10 cellular contexts compared by ENCODE assay signal in the genomic region with DNA sequence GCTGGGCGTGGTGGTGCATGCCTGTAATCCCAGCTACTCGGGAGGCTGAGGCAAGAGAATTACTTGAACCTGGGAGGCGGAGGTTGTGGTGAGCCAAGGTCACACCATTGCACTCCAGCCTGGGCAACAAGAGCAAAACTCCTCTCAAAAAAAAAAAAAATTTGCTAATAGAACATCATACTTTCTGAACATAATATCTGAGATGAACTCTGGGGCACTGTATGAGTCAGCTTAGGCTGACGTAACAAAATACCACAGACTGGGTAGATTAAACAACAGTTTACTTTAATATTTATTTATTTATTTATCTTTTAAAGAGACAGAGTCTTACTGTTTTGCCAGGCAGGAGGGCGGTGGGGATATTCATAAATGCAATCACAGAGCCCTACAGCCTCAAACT. TPM values are rescaled to one million over a fixed set of nuclear protein-coding genes. Genes with fewer than 3 reads are reported as not detected.
DNase-seq lines count a peak whose midpoint lies in the region; ATAC-seq, FAIRE-seq and TF ChIP-seq lines count a peak whose summit lies in the region.
"Not testable (repeated sequence)": the region's sequence is repeated elsewhere in the genome, so short reads cannot be mapped to it uniquely, and the experiment has no call there.
"Had no signal": no experiment of that assay in that cellular context is flagged by ENCODE, and none has a peak within 500 bp of the region (broad histone marks: within the 10 kb centered on the region; RNA-seq: fewer than 3 reads in every experiment).

No MANE protein-coding gene starts in this region.

- H3K9me3 ChIP-seq in adrenal gland (replicated peaks in 1 of 3); lung (ENCODE audit: control insufficient read depth in 2 of 2, insufficient read depth in 1 of 2, low read length in 1 of 2): not testable (repeated sequence)

- TF ChIP-seq CTCF in Calu3 (IDR thresholded peaks at IDR 0.05; ENCODE audit: unreplicated experiment); adrenal gland (IDR thresholded peaks at IDR 0.05); fibroblast of the aortic adventitia (IDR thresholded peaks at IDR 0.05; ENCODE audit: insufficient read depth, low read length); lung (IDR thresholded peaks at IDR 0.05; ENCODE audit: control extremely low read depth, extremely low read depth): not testable (repeated sequence)

- not testable (repeated sequence) for TF ChIP-seq POLR2A in adrenal gland (IDR thresholded peaks at IDR 0.05)

- H3K4me3 ChIP-seq in adrenal gland; fibroblast of the aortic adventitia (ENCODE audit: low read depth, low read length); lung: not testable (repeated sequence)

- FAIRE-seq in RCC 7860 (lab: Jason Lieb, UNC): peak; percentile 8

- H3K9me3 Mint-ChIP-seq in Calu3 (ENCODE audit: low read depth, unreplicated experiment): not testable (repeated sequence)

- CTCF ChIA-PET in Calu3 (lab: Charles Lee): interaction anchor here (0.6 to 1.5 kb wide), 3 partner anchors 64 to 207 kb away, joined by 4 read pairs; no protein-coding TSS in a partner anchor

- not testable (repeated sequence) for H3K36me3 ChIP-seq in adrenal gland (replicated peaks in 1 of 2); lung (ENCODE audit: control insufficient read depth in 2 of 2, insufficient read depth in 2 of 2, low read length in 2 of 2)

- H3K4me1 ChIP-seq in adrenal gland (replicated peaks in 1 of 2): peaks cover 0 to 12% of the 10 kb centered on the region in 2 donors
- H3K4me1 ChIP-seq in lung (ENCODE audit: control insufficient read depth in 2 of 2, insufficient read depth in 2 of 2, low read length in 2 of 2): not testable (repeated sequence)

- H3K36me3 Mint-ChIP-seq in Calu3 (ENCODE audit: insufficient read depth, unreplicated experiment): not testable (repeated sequence)

- H3K4me1 Mint-ChIP-seq in Calu3 (ENCODE audit: low read depth, unreplicated experiment): not testable (repeated sequence)

- H3K27ac Mint-ChIP-seq in Calu3 (ENCODE audit: unreplicated experiment): not testable (repeated sequence)

- 47 to 60% (median 58%) methylated on average over 5 of the region's 5 CpGs for WGBS in adrenal gland, 4 donors
- WGBS in lung, 2 donors: 70 to 74% methylated on average over 5 of the region's 5 CpGs

- ATAC-seq in lung (ENCODE audit: insufficient read depth, low FRiP score): peak; percentile 20

- H3K27me3 Mint-ChIP-seq in Calu3 (ENCODE audit: unreplicated experiment): not testable (repeated sequence)

- H3K4me3 Mint-ChIP-seq in Calu3 (ENCODE audit: low read depth, unreplicated experiment): not testable (repeated sequence)

- BruUV-seq in Calu3 (replicated peaks; lab: Mats Ljungman, UMichigan): not testable (repeated sequence)

- DNase-seq in Calu3: peak; percentile 35
- peak; percentile 56 for DNase-seq in HS-27A (ENCODE audit: low read depth)
- DNase-seq in RCC 7860 (ENCODE audit: low spot score): peak; percentile 48
- peak in 6 of 7 donors; percentile 50 to 78 (median 69) for DNase-seq in adrenal gland
- DNase-seq in dermis microvascular lymphatic vessel endothelial cell (ENCODE audit: low read depth in 2 of 2): peak; percentile 49 to 61
- peak; percentile 93 for DNase-seq in fibroblast of the aortic adventitia (ENCODE audit: low read depth)
- DNase-seq in lung (ENCODE audit: low spot score): not testable (repeated sequence)

- peak overlapping the region; percentile 23 to 86 (median 77) for H3K27ac ChIP-seq in adrenal gland
- H3K27ac ChIP-seq in lung (ENCODE audit: low read depth in 1 of 2, low read length in 1 of 2): not testable (repeated sequence)

- intact Hi-C loops in Calu3 (cut with micrococcal nuclease; ENCODE audit: unreplicated experiment); adrenal gland (cut with DNase I): not testable (repeated sequence)

- not testable (repeated sequence) for H3K27me3 ChIP-seq in adrenal gland; lung (ENCODE audit: control insufficient read depth, insufficient read depth)

RNA-seq across cellular contexts. Expression of gene A4GALT, which starts 34.9 kb away (rescaled TPM):
- total RNA-seq in Calu3 (2022) (8.6 and 10.5 TPM in 2 replicates), adrenal gland (10 to 100 TPM in 7 of 8 donors, 1 to 10 TPM in 1; 2.7 to 29.8 (median 18.2) TPM), dermis microvascular lymphatic vessel endothelial cell (43.8 and 70.8 TPM in 2 replicates), fibroblast of the aortic adventitia (ENCODE audit: low replicate concordance) (18.2 and 22.2 TPM in 2 replicates), lung (10 to 100 TPM in 1 of 2 donors, 1 to 10 TPM in 1; 8.6 to 24.8 TPM)
- polyA plus RNA-seq in adrenal gland (10 to 100 TPM in 2 of 3 donors, 1 to 10 TPM in 1; 4.2 to 21.5 (median 17.8) TPM), lung (10 to 100 TPM; 23.9 to 29.3 TPM)
- total RNA-seq: activated naive CD4-positive, alpha-beta T cell treated with anti-CD3 and anti-CD28 coated beads for 36 hours; activated T-cell treated with anti-CD3 and anti-CD28 coated beads, Interleukin-2, amount 50 U/mL, for 4 hours; naive thymus-derived CD8-positive, alpha-beta T cell had no signal
- polyA plus RNA-seq: naive thymus-derived CD8-positive, alpha-beta T cell had no signal
